In the genomic region with DNA sequence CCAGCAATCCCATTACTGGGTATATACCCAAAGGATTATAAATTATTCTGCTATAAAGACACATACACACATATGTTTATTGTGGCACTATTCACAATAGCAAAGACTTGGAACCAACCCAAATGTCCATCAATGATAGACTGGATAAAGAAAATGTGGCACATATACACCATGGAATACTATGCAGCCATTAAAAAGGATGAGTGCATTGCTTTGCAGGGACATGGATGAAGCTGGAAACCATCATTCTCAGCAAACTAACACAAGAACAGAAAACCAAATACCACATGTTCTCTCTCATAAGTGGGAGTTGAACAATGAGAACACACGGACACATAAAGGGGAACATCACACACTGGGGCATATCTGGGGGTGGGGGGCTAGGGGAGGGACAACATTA, we compare ENCODE assay signal across 13 cellular contexts. TPM values are rescaled to one million over a fixed set of nuclear protein-coding genes. Genes with fewer than 3 reads are reported as not detected.
"Had no signal": no experiment of that assay in that cellular context is flagged by ENCODE, and none has a peak within 500 bp of the region (broad histone marks: within the 10 kb centered on the region; RNA-seq: fewer than 3 reads in every experiment).

No MANE protein-coding gene starts in this region.

RNA-seq across cellular contexts. Expression of a gene that starts 8.2 kb away (rescaled TPM):
- total RNA-seq: OCI-LY7, PC-9, SK-MEL-5 had no signal

RNA-seq across cellular contexts. Expression of a gene that starts 31.3 kb away (rescaled TPM):
- total RNA-seq: activated CD4-positive, alpha-beta memory T cell treated with anti-CD3 and anti-CD28 coated beads for 36 hours; activated CD4-positive, alpha-beta T cell treated with anti-CD3 and anti-CD28 coated beads for 36 hours; activated naive CD4-positive, alpha-beta T cell treated with anti-CD3 and anti-CD28 coated beads for 36 hours; adrenal gland; astrocyte; body of pancreas; breast epithelium; MCF 10A; OCI-LY7; PC-9; Right ventricle myocardium inferior; SK-MEL-5; WTC11 had no signal
- polyA plus RNA-seq: adrenal gland had no signal
